2 cellular contexts compared by ENCODE assay signal in genomic region chr1:159205225-159205624, GRCh38.
TF ChIP-seq lines count a peak whose summit lies in the region.

No MANE protein-coding gene starts in this region.

TF ChIP-seq in K562, 482 proteins besides CTCF, POLR2A, EP300 and RAD21:
- no peak for TF ChIP-seq SMARCE1 (IDR thresholded peaks at IDR 0.05)
- TF ChIP-seq SMARCA5 (IDR thresholded peaks at IDR 0.05) = 0 out of 2 replicates have a peak, but pooled peaks have one; percentile 10
- TF ChIP-seq RBM34 (IDR thresholded peaks at IDR 0.05; ENCODE audit: borderline replicate concordance, insufficient read depth, low read length) = no peak

TF ChIP-seq in HEK293T, 16 proteins besides CTCF, POLR2A, EP300 and RAD21:
- TF ChIP-seq ELF4 (IDR thresholded peaks at IDR 0.05) = no peak
- no peak for TF ChIP-seq ZNF384 (IDR thresholded peaks at IDR 0.05)
- TF ChIP-seq LEF1 (IDR thresholded peaks at IDR 0.05; ENCODE audit: borderline replicate concordance) = no peak
- TF ChIP-seq SP1 (IDR thresholded peaks at IDR 0.05) = no peak
- TF ChIP-seq PKNOX1 (IDR thresholded peaks at IDR 0.05) = no peak
- no peak for TF ChIP-seq ARNT (IDR thresholded peaks at IDR 0.05)
